ENCODE assay signal across 8 cellular contexts in genomic region chr9:27888661-27889295, GRCh38.
DNase-seq lines count a peak whose midpoint lies in the region; ATAC-seq, FAIRE-seq and TF ChIP-seq lines count a peak whose summit lies in the region.

No MANE protein-coding gene starts in this region.

- DNase-seq in AG10803 (ENCODE audit: low read depth) (no peak), NT2/D1 (ENCODE audit: low read depth, low spot score) (peak; percentile 32), K562 (ENCODE audit: extremely low read depth in 1 of 4, low spot score in 3 of 4) (peak; percentile 3 to 20 (median 12)), osteocyte (ENCODE audit: extremely low spot score, unreplicated experiment) (no peak), NCI-H1092 (lab: John Stamatoyannopoulos, UW) (no peak), ecto neural progenitor cell (ENCODE audit: low spot score) (no peak)

- no peaks in the 10 kb centered on the region for H3K79me2 ChIP-seq in K562 (ENCODE audit: control insufficient read depth, insufficient read depth, low read length)

- no peaks in the 10 kb centered on the region for H4K20me1 ChIP-seq in K562 (replicated peaks; ENCODE audit: control insufficient read depth, insufficient read depth, low read length)

- CTCF ChIA-PET in K562 (lab: Yijun Ruan, JAX; ENCODE audit: low intra/inter-chr PET ratio), result no interaction called here

- no peak overlapping the region for H2AFZ ChIP-seq in K562 (ENCODE audit: low read depth, low read length)

- TF ChIP-seq EP300 in K562 (IDR thresholded peaks at IDR 0.05; ENCODE audit: low read length), result no peak

- no peak overlapping the region for H3K27ac ChIP-seq in K562 (ENCODE audit: extremely low read depth, low read depth, low read length)

- TF ChIP-seq CTCF in AG10803 (conservative IDR thresholded peaks at IDR 0.05; ENCODE audit: low read length) (peak; percentile 49), K562 (IDR thresholded peaks at IDR 0.05 in 2 of 3, conservative IDR thresholded peaks at IDR 0.05 in 1 of 3; ENCODE audit: insufficient read depth in 2 of 3, low read depth in 1 of 3, low read length in 3 of 3) (peak; percentile 34 to 52 (median 39); a peak in 5 of 6 replicates), osteocyte (IDR thresholded peaks at IDR 0.05) (peak; percentile 42)

- peak; percentile 99 for ATAC-seq in GM18505 (IDR thresholded peaks at IDR 0.05; ENCODE audit: unreplicated experiment)
- ATAC-seq in HG02759 (IDR thresholded peaks at IDR 0.05; ENCODE audit: unreplicated experiment), result peak; percentile 99
- ATAC-seq in K562, result peak; percentile 60; the same call in 2 of the 3 replicates

- H3K4me3 ChIP-seq in AG10803 (ENCODE audit: low read length) (no peak overlapping the region), NT2/D1 (ENCODE audit: insufficient read length, low read depth) (no peak overlapping the region), K562 (no peak overlapping the region)

- H3K4me1 ChIP-seq in NT2/D1 (ENCODE audit: insufficient read depth, insufficient read length) (no peaks in the 10 kb centered on the region), K562 (replicated peaks in 1 of 2; ENCODE audit: control insufficient read depth in 2 of 2, insufficient read depth in 2 of 2, low read length in 2 of 2) (no peaks in the 10 kb centered on the region)

- POLR2A ChIA-PET in K562 (lab: Yijun Ruan, JAX), result no interaction called here

- no peaks in the 10 kb centered on the region for H3K27me3 Mint-ChIP-seq in osteocyte (ENCODE audit: unreplicated experiment)

- peaks cover 3% of the 10 kb centered on the region; the same call in 1 of the 2 replicates for H3K9me3 ChIP-seq in NT2/D1 (ENCODE audit: insufficient read depth, low read length)
- no peaks in the 10 kb centered on the region for H3K9me3 ChIP-seq in K562 (replicated peaks; ENCODE audit: control insufficient read depth, insufficient read depth, low read depth, low read length)

- H3K27ac Mint-ChIP-seq in osteocyte (ENCODE audit: unreplicated experiment), result no peak overlapping the region

- intact Hi-C loops in K562 (cut with micrococcal nuclease), result no loop called here

- H3K36me3 Mint-ChIP-seq in osteocyte (ENCODE audit: unreplicated experiment), result no peaks in the 10 kb centered on the region

- TF ChIP-seq POLR2A in GM18505 (IDR thresholded peaks at IDR 0.05; ENCODE audit: borderline replicate concordance, extremely low read depth, insufficient read depth, insufficient read length), result no peak
- no peak for TF ChIP-seq POLR2A in K562 (conservative IDR thresholded peaks at IDR 0.05)

- H3K4me2 ChIP-seq in K562 (ENCODE audit: insufficient read depth, low read length), result no peak overlapping the region

- no TSS peak for BruUV-seq in K562 (replicated peaks; lab: Mats Ljungman, UMichigan)

- H3K9me1 ChIP-seq in K562 (ENCODE audit: control insufficient read depth, insufficient read depth, low read length), result no peaks in the 10 kb centered on the region

- H3K9ac ChIP-seq in NT2/D1 (ENCODE audit: insufficient read length, low read depth) (no peak overlapping the region), K562 (ENCODE audit: insufficient read depth in 1 of 2, low read depth in 2 of 2, low read length in 2 of 2) (no peak overlapping the region)

- no peaks in the 10 kb centered on the region for H3K4me1 Mint-ChIP-seq in osteocyte (ENCODE audit: unreplicated experiment)

- no peak for FAIRE-seq in K562 (lab: Jason Lieb, UNC)

- no peak for TF ChIP-seq RAD21 in K562 (CRISPR knock-in tag; conservative IDR thresholded peaks at IDR 0.05 in 1 of 2, IDR thresholded peaks at IDR 0.05 in 1 of 2)

- no peak overlapping the region for H3K4me3 Mint-ChIP-seq in osteocyte (ENCODE audit: unreplicated experiment)

- peaks cover 3% of the 10 kb centered on the region for H3K9me3 Mint-ChIP-seq in osteocyte (ENCODE audit: unreplicated experiment)

- in situ Hi-C loops in K562 (cut with MboI), result no loop called here

- no CpG with 5 or more reads among the region's 2 CpGs for WGBS in K562 (ENCODE audit: insufficient coverage, low coverage, missing lambda C conversion rate)

- H3K27me3 ChIP-seq in NT2/D1 (ENCODE audit: insufficient read depth, insufficient read length) (no peaks in the 10 kb centered on the region), K562 (ENCODE audit: control insufficient read depth in 2 of 2, insufficient read depth in 2 of 2, low read length in 2 of 2) (no peaks in the 10 kb centered on the region)

- no peaks in the 10 kb centered on the region for H3K36me3 ChIP-seq in NT2/D1 (ENCODE audit: insufficient read depth, insufficient read length, low read length)
- no peaks in the 10 kb centered on the region for H3K36me3 ChIP-seq in K562 (ENCODE audit: control insufficient read depth, insufficient read depth, low read length)

TF ChIP-seq in K562, 482 proteins besides CTCF, POLR2A, EP300 and RAD21:
- no peak for TF ChIP-seq SRSF7 (optimal IDR thresholded peaks at IDR 0.05; ENCODE audit: low read depth, low read length)
- TF ChIP-seq ZNF668 (CRISPR knock-in tag; IDR thresholded peaks at IDR 0.05), result no peak
- no peak for TF ChIP-seq CBX2 (IDR thresholded peaks at IDR 0.05; ENCODE audit: insufficient read depth, low read length, poor library complexity, severe bottlenecking)
- no peak for TF ChIP-seq ZNF280B (CRISPR knock-in tag; IDR thresholded peaks at IDR 0.05)
- TF ChIP-seq XRCC4 (IDR thresholded peaks at IDR 0.05; ENCODE audit: extremely low read depth, insufficient read depth, insufficient read length), result no peak
- no peak for TF ChIP-seq PRDM10 (IDR thresholded peaks at IDR 0.05; ENCODE audit: partially characterized antibody)

Comparison
In these comparisons a context has a peak if more than half of its experiments do, and no peak if none do; other contexts are left out.
1. DNase-seq: peak in NT2/D1 (single experiment) and K562 (4 of 4); none in AG10803 (single experiment), osteocyte (single experiment), NCI-H1092 (single experiment) and ecto neural progenitor cell (single experiment).
2. Peak in every context shown above with its lines, with median percentiles within 50 percentile points of each other: CTCF ChIP-seq and ATAC-seq.